ENCODE assay signal across 8 cellular contexts in the genomic region with DNA sequence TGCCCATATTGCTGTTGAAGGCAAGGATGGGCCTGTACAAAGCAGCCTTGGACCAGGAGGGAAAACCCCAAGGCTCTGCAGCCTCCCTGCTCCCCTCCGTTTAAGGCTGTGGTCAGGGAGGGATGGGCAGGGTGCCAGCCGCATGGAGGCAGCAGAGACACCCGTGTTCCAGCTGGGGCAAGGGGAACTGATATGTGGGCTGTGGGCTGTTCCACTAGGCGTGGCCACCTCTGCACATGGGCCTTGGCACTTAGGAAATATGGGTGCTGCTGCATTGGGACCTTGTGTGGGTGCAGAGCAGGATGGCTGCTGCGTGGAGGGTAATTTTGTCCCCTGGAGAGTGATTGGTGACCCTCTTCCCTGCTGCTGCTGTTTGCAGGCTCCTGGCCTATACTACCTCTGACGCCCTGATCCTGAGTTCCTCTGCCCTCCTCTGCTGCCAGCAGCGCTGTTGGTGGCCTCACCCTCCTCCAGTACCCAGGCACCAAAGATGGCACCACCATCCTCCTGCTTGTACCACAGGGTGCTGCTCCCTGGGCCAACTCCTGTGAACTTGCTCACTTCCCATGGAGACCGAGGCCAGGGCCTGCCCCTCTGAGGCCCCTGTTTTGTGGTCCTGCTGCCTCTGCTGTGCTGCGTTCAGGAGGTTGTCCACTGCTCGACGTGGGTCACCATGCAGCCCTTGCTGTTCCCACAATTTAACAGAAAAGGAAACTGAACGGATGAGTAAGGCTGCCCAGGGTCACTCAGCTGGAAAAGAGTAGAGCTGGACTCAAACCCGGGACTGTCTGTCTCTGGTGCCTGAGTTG. TPM values are rescaled to one million over a fixed set of nuclear protein-coding genes. Genes with fewer than 3 reads are reported as not detected.
DNase-seq lines count a peak whose midpoint lies in the region; ATAC-seq lines count a peak whose summit lies in the region.

No MANE protein-coding gene starts in this region.

- no peak for ATAC-seq in activated CD4-positive, alpha-beta T cell treated with anti-CD3 and anti-CD28 coated beads for 36 hours
- ATAC-seq in left ventricle myocardium superior (peak; percentile 61), HG03378 (IDR thresholded peaks at IDR 0.05; ENCODE audit: unreplicated experiment) (no peak), HG02763 (IDR thresholded peaks at IDR 0.05; ENCODE audit: unreplicated experiment) (no peak)
- ATAC-seq in stimulated activated memory B cell treated with anti-CD40 and anti-IgM and Interleukin-4, amounts not matched to agents 10 μg/mL and 1 μg/mL and 100 μg/mL, for 72 hours = peak; percentile 24

- no peaks in the 10 kb centered on the region for H3K27me3 Mint-ChIP-seq in activated CD4-positive, alpha-beta T cell treated with anti-CD3 and anti-CD28 coated beads for 36 hours
- no peaks in the 10 kb centered on the region for H3K27me3 Mint-ChIP-seq in activated CD4-positive, alpha-beta memory T cell treated with anti-CD3 and anti-CD28 coated beads, Interleukin-2, amount 10 ng/mL, durations not matched to agents 7 days and 5 days
- no peaks in the 10 kb centered on the region for H3K27me3 Mint-ChIP-seq in stimulated activated memory B cell treated with anti-CD40 and anti-IgM and Interleukin-4, amounts not matched to agents 10 μg/mL and 1 μg/mL and 100 μg/mL, for 72 hours

- CTCF ChIA-PET in activated CD4-positive, alpha-beta T cell treated with anti-CD3 and anti-CD28 coated beads for 36 hours (lab: Charles Lee) = no interaction called here
- CTCF ChIA-PET in activated CD4-positive, alpha-beta memory T cell treated with anti-CD3 and anti-CD28 coated beads, Interleukin-2, amount 10 ng/mL, durations not matched to agents 7 days and 5 days (lab: Charles Lee) = no interaction called here

- DNase-seq in activated CD4-positive, alpha-beta T cell treated with anti-CD3 and anti-CD28 coated beads for 36 hours = no peak
- DNase-seq in activated CD4-positive, alpha-beta T cell treated with anti-CD3 and anti-CD28 coated beads for 48 hours = no peak
- DNase-seq in activated CD4-positive, alpha-beta memory T cell treated with anti-CD3 and anti-CD28 coated beads, Interleukin-2, amount 10 ng/mL, durations not matched to agents 7 days and 5 days = no peak
- DNase-seq in left ventricle myocardium superior (peak; percentile 79), NCI-H345 (lab: John Stamatoyannopoulos, UW) (no peak)

- intact Hi-C loops in activated CD4-positive, alpha-beta T cell treated with anti-CD3 and anti-CD28 coated beads for 36 hours (cut with DNase I, micrococcal nuclease) = no loop called here
- intact Hi-C loops in left ventricle myocardium superior (cut with micrococcal nuclease) = no loop called here

- peaks cover 46% of the 10 kb centered on the region for H3K4me1 Mint-ChIP-seq in activated CD4-positive, alpha-beta T cell treated with anti-CD3 and anti-CD28 coated beads for 36 hours
- peaks cover 36% of the 10 kb centered on the region for H3K4me1 Mint-ChIP-seq in activated CD4-positive, alpha-beta memory T cell treated with anti-CD3 and anti-CD28 coated beads, Interleukin-2, amount 10 ng/mL, durations not matched to agents 7 days and 5 days
- peaks cover 53% of the 10 kb centered on the region for H3K4me1 Mint-ChIP-seq in stimulated activated memory B cell treated with anti-CD40 and anti-IgM and Interleukin-4, amounts not matched to agents 10 μg/mL and 1 μg/mL and 100 μg/mL, for 72 hours

- H3K36me3 Mint-ChIP-seq in activated CD4-positive, alpha-beta T cell treated with anti-CD3 and anti-CD28 coated beads for 36 hours (ENCODE audit: low read depth) = peaks cover 45% of the 10 kb centered on the region
- H3K36me3 Mint-ChIP-seq in activated CD4-positive, alpha-beta memory T cell treated with anti-CD3 and anti-CD28 coated beads, Interleukin-2, amount 10 ng/mL, durations not matched to agents 7 days and 5 days (ENCODE audit: low read depth) = peaks cover 56% of the 10 kb centered on the region
- peaks cover 47% of the 10 kb centered on the region for H3K36me3 Mint-ChIP-seq in stimulated activated memory B cell treated with anti-CD40 and anti-IgM and Interleukin-4, amounts not matched to agents 10 μg/mL and 1 μg/mL and 100 μg/mL, for 72 hours

- POLR2A ChIA-PET in activated CD4-positive, alpha-beta T cell treated with anti-CD3 and anti-CD28 coated beads for 36 hours (lab: Charles Lee) = no interaction called here
- POLR2A ChIA-PET in activated CD4-positive, alpha-beta memory T cell treated with anti-CD3 and anti-CD28 coated beads, Interleukin-2, amount 10 ng/mL, durations not matched to agents 7 days and 5 days (lab: Charles Lee) = interaction anchor here (1.5 kb wide), 1 partner anchor 10 kb away, joined by 5 read pairs; no protein-coding TSS in a partner anchor

- peak overlapping the region; percentile 61 for H3K27ac Mint-ChIP-seq in activated CD4-positive, alpha-beta T cell treated with anti-CD3 and anti-CD28 coated beads for 36 hours
- H3K27ac Mint-ChIP-seq in activated CD4-positive, alpha-beta memory T cell treated with anti-CD3 and anti-CD28 coated beads, Interleukin-2, amount 10 ng/mL, durations not matched to agents 7 days and 5 days = peak overlapping the region; percentile 18
- peak overlapping the region; percentile 20 for H3K27ac Mint-ChIP-seq in stimulated activated memory B cell treated with anti-CD40 and anti-IgM and Interleukin-4, amounts not matched to agents 10 μg/mL and 1 μg/mL and 100 μg/mL, for 72 hours

- H3K9me3 Mint-ChIP-seq in activated CD4-positive, alpha-beta T cell treated with anti-CD3 and anti-CD28 coated beads for 36 hours (ENCODE audit: low read depth) = no peaks in the 10 kb centered on the region
- no peaks in the 10 kb centered on the region for H3K9me3 Mint-ChIP-seq in activated CD4-positive, alpha-beta memory T cell treated with anti-CD3 and anti-CD28 coated beads, Interleukin-2, amount 10 ng/mL, durations not matched to agents 7 days and 5 days
- H3K9me3 Mint-ChIP-seq in stimulated activated memory B cell treated with anti-CD40 and anti-IgM and Interleukin-4, amounts not matched to agents 10 μg/mL and 1 μg/mL and 100 μg/mL, for 72 hours = no peaks in the 10 kb centered on the region

- no peak overlapping the region for H3K4me3 Mint-ChIP-seq in activated CD4-positive, alpha-beta T cell treated with anti-CD3 and anti-CD28 coated beads for 36 hours
- no peak overlapping the region for H3K4me3 Mint-ChIP-seq in activated CD4-positive, alpha-beta memory T cell treated with anti-CD3 and anti-CD28 coated beads, Interleukin-2, amount 10 ng/mL, durations not matched to agents 7 days and 5 days
- H3K4me3 Mint-ChIP-seq in stimulated activated memory B cell treated with anti-CD40 and anti-IgM and Interleukin-4, amounts not matched to agents 10 μg/mL and 1 μg/mL and 100 μg/mL, for 72 hours = no peak overlapping the region

RNA-seq across cellular contexts. Expression of a gene that starts 35.3 kb away (rescaled TPM):
- total RNA-seq in activated CD4-positive, alpha-beta T cell treated with anti-CD3 and anti-CD28 coated beads for 36 hours = 10 to 100 TPM; 37.2 to 50.2 TPM
- total RNA-seq in activated CD4-positive, alpha-beta memory T cell treated with anti-CD3 and anti-CD28 coated beads, Interleukin-2, amount 10 ng/mL, durations not matched to agents 7 days and 5 days = 10 to 100 TPM; 63.3 to 63.8 TPM
- total RNA-seq in left ventricle myocardium superior = 17.4 TPM

Comparison
In these comparisons a context has a peak if more than half of its experiments do, and no peak if none do; other contexts are left out.
1. ATAC-seq: peak in left ventricle myocardium superior (single experiment) and stimulated activated memory B cell treated with anti-CD40 and anti-IgM and Interleukin-4, amounts not matched to agents 10 μg/mL and 1 μg/mL and 100 μg/mL, for 72 hours (single experiment); none in activated CD4-positive, alpha-beta T cell treated with anti-CD3 and anti-CD28 coated beads for 36 hours (single experiment), HG03378 (single experiment) and HG02763 (single experiment).
2. Peak in every context shown above with its lines, with median percentiles within 50 percentile points of each other: H3K27ac Mint-ChIP-seq.